In genomic region chr19:37779139-37780035, GRCh38 we compare ENCODE assay signal across 8 cellular contexts. TPM values are rescaled to one million over a fixed set of nuclear protein-coding genes. Genes with fewer than 3 reads are reported as not detected.
DNase-seq lines count a peak whose midpoint lies in the region; ATAC-seq and TF ChIP-seq lines count a peak whose summit lies in the region.

Gene ZNF573 (minus strand): TSS chr19:37779586. CDS start chr19:37773729, 5,857 bp downstream.

- H3K9me3 Mint-ChIP-seq in activated B cell treated with CpG ODN at 0.5 μM for 24 hours: peaks cover 7% of the 10 kb centered on the region

- H3K27ac Mint-ChIP-seq in activated B cell treated with CpG ODN at 0.5 μM for 24 hours: peak within 1 kb of the TSS; percentile 96

- peak; percentile 44 for DNase-seq in AG04449 (ENCODE audit: low read depth, low spot score)
- DNase-seq in NCI-H226: peak; percentile 69
- DNase-seq in activated B cell treated with CpG ODN at 0.5 μM for 24 hours: peak; percentile 70
- DNase-seq in central memory CD4-positive, alpha-beta T cell: peak; percentile 96
- peak; percentile 92 for DNase-seq in iris pigment epithelial cell (ENCODE audit: low read depth)
- DNase-seq in spleen: peak; percentile 92

- TF ChIP-seq POLR2A in spleen (IDR thresholded peaks at IDR 0.05): peak in 1 of 3 donors; percentile 72

- no peaks in the 10 kb centered on the region for H3K27me3 Mint-ChIP-seq in activated B cell treated with CpG ODN at 0.5 μM for 24 hours

- H3K4me3 ChIP-seq in AG04449 (ENCODE audit: low read depth, low read length) (peak within 1 kb of the TSS; percentile 91), spleen (peak within 1 kb of the TSS; percentile 61 to 91 (median 72))

- peaks cover 31% of the 10 kb centered on the region for H3K4me1 Mint-ChIP-seq in activated B cell treated with CpG ODN at 0.5 μM for 24 hours

- H3K36me3 Mint-ChIP-seq in activated B cell treated with CpG ODN at 0.5 μM for 24 hours (ENCODE audit: low read depth): peaks cover 28% of the 10 kb centered on the region

- peak within 1 kb of the TSS; percentile 73 to 90 (median 90) for H3K27ac ChIP-seq in spleen

- WGBS in spleen, 5 donors: 0 to 2% (median 0%) methylated on average over 33 to 46 of the region's 46 CpGs

- H3K36me3 ChIP-seq in spleen: peaks cover 0 to 2% (median 0%) of the 10 kb centered on the region in 6 donors

- peak; percentile 31 for TF ChIP-seq CTCF in AG04449 (IDR thresholded peaks at IDR 0.05; ENCODE audit: insufficient read depth, low read length, missing control alignments)
- no peak for TF ChIP-seq CTCF in activated B cell treated with CpG ODN at 0.5 μM for 24 hours (IDR thresholded peaks at IDR 0.05)
- TF ChIP-seq CTCF in spleen (IDR thresholded peaks at IDR 0.05 in 8 of 11, conservative IDR thresholded peaks at IDR 0.05 in 3 of 11): peak in 8 of 11 experiments; percentile 18 to 53 (median 38)

- peaks cover 6 to 32% (median 20%) of the 10 kb centered on the region in 6 donors for H3K4me1 ChIP-seq in spleen

- peaks cover 0 to 59% (median 39%) of the 10 kb centered on the region in 8 donors for H3K9me3 ChIP-seq in spleen

- intact Hi-C loops in activated B cell treated with CpG ODN at 0.5 μM for 24 hours (cut with micrococcal nuclease) (loop anchor here (1.0 to 2.0 kb wide), 8 partner anchors 60 to 607 kb away; partner anchors contain the start of genes ZNF527, ZNF540, ZNF570 and ZNF571), spleen (cut with DNase I; ENCODE audit: low total_unique reads) (no loop called here)

- H3K27me3 ChIP-seq in spleen (replicated peaks in 1 of 7): no peaks in the 10 kb centered on the region

- peak; percentile 89 for ATAC-seq in GM18868 (IDR thresholded peaks at IDR 0.05; ENCODE audit: unreplicated experiment)
- peak; percentile 75 for ATAC-seq in HG03139 (IDR thresholded peaks at IDR 0.05; ENCODE audit: unreplicated experiment)
- peak; percentile 86 for ATAC-seq in activated B cell treated with CpG ODN at 0.5 μM for 24 hours (ENCODE audit: low read depth)

- peak within 1 kb of the TSS; percentile 91 for H3K4me3 Mint-ChIP-seq in activated B cell treated with CpG ODN at 0.5 μM for 24 hours

- CTCF ChIA-PET in AG04449 (lab: Yijun Ruan, JAX) (interaction anchor here (1.0 kb wide), 1 partner anchor 123 kb away, joined by 3 read pairs; no protein-coding TSS in a partner anchor), activated B cell treated with CpG ODN at 0.5 μM for 24 hours (lab: Charles Lee) (no interaction called here)

- POLR2A ChIA-PET in AG04449 (lab: Yijun Ruan, JAX): interaction anchor here (0.6 to 1.3 kb wide), 6 partner anchors 10 to 408 kb away, joined by 3 to 8 read pairs (median 3); partner anchors contain the start of genes ZNF527, ZNF569 and ZNF607
- POLR2A ChIA-PET in activated B cell treated with CpG ODN at 0.5 μM for 24 hours (lab: Charles Lee): interaction anchor here (0.6 to 2.0 kb wide), 17 partner anchors 60 to 1640 kb away, joined by 3 to 13 read pairs (median 6); partner anchors contain the start of genes CAPNS1, PSMD8, SIPA1L3 and WDR87

RNA-seq across cellular contexts. Expression of gene ZNF573, which starts in this region (rescaled TPM):
- total RNA-seq in activated B cell treated with CpG ODN at 0.5 μM for 24 hours: 18.7 and 19.8 TPM in 2 replicates
- total RNA-seq in spleen: 10 to 100 TPM in 6 of 7 donors, 1 to 10 TPM in 1; 9.1 to 23.4 (median 20.0) TPM
- polyA plus RNA-seq in spleen: 1 to 10 TPM in 2 of 3 donors, under 1 TPM in 1; 0.50 to 2.0 (median 1.3) TPM

Comparison
In these comparisons a context has a peak if more than half of its experiments do, and no peak if none do; other contexts are left out.
1. Peak in every context shown above with its lines: DNase-seq, ATAC-seq, H3K4me3 ChIP-seq and H3K27ac ChIP-seq.
2. DNase-seq: peak in every context shown above with its lines; median percentile 96 in central memory CD4-positive, alpha-beta T cell; 92 in iris pigment epithelial cell; 92 in spleen; 70 in activated B cell treated with CpG ODN at 0.5 μM for 24 hours; 69 in NCI-H226; 44 in AG04449.